In the genomic region with DNA sequence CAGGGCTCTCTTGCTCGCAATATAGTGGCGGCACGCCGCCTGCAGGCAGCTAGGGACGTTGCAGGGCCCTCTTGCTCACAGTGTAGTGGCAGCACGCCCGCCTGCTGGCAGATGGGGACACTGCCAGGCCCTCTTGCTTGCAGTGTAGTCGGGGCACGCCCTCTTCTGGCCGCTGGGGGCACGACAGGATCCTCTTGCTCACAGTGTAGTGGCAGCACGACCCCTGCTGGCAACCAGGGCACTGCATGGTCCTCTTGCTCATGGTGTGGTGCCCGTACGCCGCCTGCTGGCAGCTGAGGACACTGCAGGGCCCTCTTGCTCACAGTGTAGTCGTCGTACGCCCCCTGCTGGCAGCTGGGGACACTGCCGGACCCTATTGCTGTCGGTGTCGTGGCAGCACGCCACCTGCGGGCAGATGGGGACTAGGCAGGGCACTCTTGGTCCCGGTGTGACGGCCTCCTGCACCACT, we compare ENCODE assay signal across 10 cellular contexts. TPM values are rescaled to one million over a fixed set of nuclear protein-coding genes. Genes with fewer than 3 reads are reported as not detected.
DNase-seq lines count a peak whose midpoint lies in the region; ATAC-seq and TF ChIP-seq lines count a peak whose summit lies in the region.
"Not testable (repeated sequence)": the region's sequence is repeated elsewhere in the genome, so short reads cannot be mapped to it uniquely, and the experiment has no call there.
"Had no signal": no experiment of that assay in that cellular context is flagged by ENCODE, and none has a peak within 500 bp of the region (broad histone marks: within the 10 kb centered on the region; RNA-seq: fewer than 3 reads in every experiment).

No MANE protein-coding gene starts in this region.

- CTCF ChIA-PET in activated CD4-positive, alpha-beta T cell treated with anti-CD3 and anti-CD28 coated beads for 36 hours (lab: Charles Lee) = not testable (repeated sequence)

- H3K36me3 ChIP-seq in CD4-positive, CD25-positive, alpha-beta regulatory T cell (ENCODE audit: control insufficient read depth, insufficient read depth, low read length); spleen: not testable (repeated sequence)

- not testable (repeated sequence) for H3K9me3 ChIP-seq in CD4-positive, CD25-positive, alpha-beta regulatory T cell (ENCODE audit: control insufficient read depth in 2 of 2, low read length in 2 of 2); spleen

- not testable (repeated sequence) for H3K36me3 Mint-ChIP-seq in CD4-positive, CD25-positive, alpha-beta regulatory T cell; activated CD4-positive, alpha-beta T cell treated with anti-CD3 and anti-CD28 coated beads for 36 hours (ENCODE audit: low read depth); activated naive CD8-positive, alpha-beta T cell treated with anti-CD3 and anti-CD28 coated beads, Interleukin-2, amount 50 U/mL, for 24 hours (ENCODE audit: low read depth); immature natural killer cell

- H3K27me3 ChIP-seq in CD4-positive, CD25-positive, alpha-beta regulatory T cell (ENCODE audit: control insufficient read depth, insufficient read depth, low read length); spleen (replicated peaks in 1 of 7): not testable (repeated sequence)

- H3K27ac ChIP-seq in CD4-positive, CD25-positive, alpha-beta regulatory T cell (ENCODE audit: insufficient read depth, low read length, poor library complexity, severe bottlenecking); spleen: not testable (repeated sequence)

- not testable (repeated sequence) for H3K4me1 ChIP-seq in CD4-positive, CD25-positive, alpha-beta regulatory T cell (ENCODE audit: control insufficient read depth, insufficient read depth, low read length, poor library complexity, severe bottlenecking); spleen

- intact Hi-C loops in activated CD4-positive, alpha-beta T cell treated with anti-CD3 and anti-CD28 coated beads for 36 hours (cut with DNase I, micrococcal nuclease); spleen (cut with DNase I; ENCODE audit: low total_unique reads): not testable (repeated sequence)

- not testable (repeated sequence) for H3K27me3 Mint-ChIP-seq in CD4-positive, CD25-positive, alpha-beta regulatory T cell; activated CD4-positive, alpha-beta T cell treated with anti-CD3 and anti-CD28 coated beads for 36 hours; activated naive CD8-positive, alpha-beta T cell treated with anti-CD3 and anti-CD28 coated beads, Interleukin-2, amount 50 U/mL, for 24 hours; immature natural killer cell (ENCODE audit: low read depth in 3 of 3)

- WGBS in spleen, 5 donors = 62 to 71% (median 69%) methylated on average over 5 to 10 of the region's 25 CpGs

- POLR2A ChIA-PET in activated CD4-positive, alpha-beta T cell treated with anti-CD3 and anti-CD28 coated beads for 36 hours (lab: Charles Lee) = interaction anchor here (0.7 kb wide), 1 partner anchor 18 kb away, joined by 5 read pairs; a partner anchor contains a TSS

- H3K4me3 Mint-ChIP-seq in CD4-positive, CD25-positive, alpha-beta regulatory T cell; activated CD4-positive, alpha-beta T cell treated with anti-CD3 and anti-CD28 coated beads for 36 hours; activated naive CD8-positive, alpha-beta T cell treated with anti-CD3 and anti-CD28 coated beads, Interleukin-2, amount 50 U/mL, for 24 hours; immature natural killer cell: not testable (repeated sequence)

- H3K4me1 Mint-ChIP-seq in CD4-positive, CD25-positive, alpha-beta regulatory T cell = peaks cover 0 to 12% (median 3%) of the 10 kb centered on the region in 4 donors
- peaks cover 12% of the 10 kb centered on the region for H3K4me1 Mint-ChIP-seq in activated CD4-positive, alpha-beta T cell treated with anti-CD3 and anti-CD28 coated beads for 36 hours
- H3K4me1 Mint-ChIP-seq in activated naive CD8-positive, alpha-beta T cell treated with anti-CD3 and anti-CD28 coated beads, Interleukin-2, amount 50 U/mL, for 24 hours = not testable (repeated sequence)
- H3K4me1 Mint-ChIP-seq in immature natural killer cell = peaks cover 9 to 10% of the 10 kb centered on the region in 2 donors

- TF ChIP-seq POLR2A in spleen (IDR thresholded peaks at IDR 0.05) = not testable (repeated sequence)

- ATAC-seq in CD4-positive, CD25-positive, alpha-beta regulatory T cell (ENCODE audit: low read depth in 2 of 2) = peak; percentile 60 to 73
- ATAC-seq in GM19372 (IDR thresholded peaks at IDR 0.05; ENCODE audit: low read depth, unreplicated experiment) (peak; percentile 65), HG02763 (IDR thresholded peaks at IDR 0.05; ENCODE audit: unreplicated experiment) (peak; percentile 71), HG03469 (IDR thresholded peaks at IDR 0.05; ENCODE audit: unreplicated experiment) (peak; percentile 59)
- ATAC-seq in activated CD4-positive, alpha-beta T cell treated with anti-CD3 and anti-CD28 coated beads for 36 hours = peak; percentile 86
- peak; percentile 80 for ATAC-seq in activated naive CD8-positive, alpha-beta T cell treated with anti-CD3 and anti-CD28 coated beads, Interleukin-2, amount 50 U/mL, for 24 hours

- DNase-seq in CD4-positive, CD25-positive, alpha-beta regulatory T cell = peak in 1 of 3 donors; percentile 28
- peak; percentile 71 for DNase-seq in activated CD4-positive, alpha-beta T cell treated with anti-CD3 and anti-CD28 coated beads for 36 hours
- peak; percentile 45 for DNase-seq in activated naive CD8-positive, alpha-beta T cell treated with anti-CD3 and anti-CD28 coated beads, Interleukin-2, amount 50 U/mL, for 24 hours
- DNase-seq in immature natural killer cell (peak; percentile 30 to 40 (median 36)), spleen (peak; percentile 77)

- not testable (repeated sequence) for H3K4me3 ChIP-seq in CD4-positive, CD25-positive, alpha-beta regulatory T cell (ENCODE audit: low read depth, low read length); spleen

- H3K27ac Mint-ChIP-seq in CD4-positive, CD25-positive, alpha-beta regulatory T cell; activated CD4-positive, alpha-beta T cell treated with anti-CD3 and anti-CD28 coated beads for 36 hours; activated naive CD8-positive, alpha-beta T cell treated with anti-CD3 and anti-CD28 coated beads, Interleukin-2, amount 50 U/mL, for 24 hours; immature natural killer cell: not testable (repeated sequence)

- peak in 4 of 11 experiments; percentile 37 to 58 (median 54) for TF ChIP-seq CTCF in spleen (IDR thresholded peaks at IDR 0.05 in 8 of 11, conservative IDR thresholded peaks at IDR 0.05 in 3 of 11)

- H3K9me3 Mint-ChIP-seq in CD4-positive, CD25-positive, alpha-beta regulatory T cell; activated CD4-positive, alpha-beta T cell treated with anti-CD3 and anti-CD28 coated beads for 36 hours (ENCODE audit: low read depth); activated naive CD8-positive, alpha-beta T cell treated with anti-CD3 and anti-CD28 coated beads, Interleukin-2, amount 50 U/mL, for 24 hours; immature natural killer cell: not testable (repeated sequence)

RNA-seq across cellular contexts. Expression of a gene that starts 3.0 kb away (rescaled TPM):
- total RNA-seq in CD4-positive, CD25-positive, alpha-beta regulatory T cell = not detected
- polyA plus RNA-seq in CD4-positive, CD25-positive, alpha-beta regulatory T cell = not detected
- total RNA-seq in activated CD4-positive, alpha-beta T cell treated with anti-CD3 and anti-CD28 coated beads for 36 hours = not detected
- polyA plus RNA-seq in immature natural killer cell (not detected), spleen (not detected)
- total RNA-seq in spleen = not detected
- total RNA-seq: Daoy, HT-29 had no signal

RNA-seq across cellular contexts. Expression of a gene that starts 17.3 kb away (rescaled TPM):
- 66.4 TPM for total RNA-seq in CD4-positive, CD25-positive, alpha-beta regulatory T cell
- 10 to 100 TPM; 58.2 to 84.4 (median 64.6) TPM for polyA plus RNA-seq in CD4-positive, CD25-positive, alpha-beta regulatory T cell
- 10 to 100 TPM; 45.5 to 49.4 TPM for total RNA-seq in activated CD4-positive, alpha-beta T cell treated with anti-CD3 and anti-CD28 coated beads for 36 hours
- polyA plus RNA-seq in immature natural killer cell (10 to 100 TPM; 12.1 to 39.5 (median 24.6) TPM), spleen (10 to 100 TPM; 16.2 to 29.9 (median 20.2) TPM)
- 10 to 100 TPM; 40.6 to 63.5 (median 51.4) TPM for total RNA-seq in spleen

RNA-seq across cellular contexts. Expression of a gene that starts 17.6 kb away (rescaled TPM):
- total RNA-seq in CD4-positive, CD25-positive, alpha-beta regulatory T cell = 135 TPM
- 10 to 100 TPM; 74.1 to 89.7 (median 78.6) TPM for polyA plus RNA-seq in CD4-positive, CD25-positive, alpha-beta regulatory T cell
- 100 to 1,000 TPM; 104 to 124 TPM for total RNA-seq in activated CD4-positive, alpha-beta T cell treated with anti-CD3 and anti-CD28 coated beads for 36 hours
- polyA plus RNA-seq in immature natural killer cell (100 to 1,000 TPM in 2 of 3 donors, 10 to 100 TPM in 1; 91.0 to 132 (median 106) TPM), spleen (10 to 100 TPM; 38.6 to 59.2 (median 44.7) TPM)
- 100 to 1,000 TPM in 3 of 7 donors, 10 to 100 TPM in 4; 66.7 to 141 (median 88.3) TPM for total RNA-seq in spleen

RNA-seq across cellular contexts. Expression of a gene that starts 46.3 kb away (rescaled TPM):
- total RNA-seq in CD4-positive, CD25-positive, alpha-beta regulatory T cell = 14.2 TPM
- 10 to 100 TPM in 2 of 4 donors, 1 to 10 TPM in 2; 6.9 to 12.4 (median 10.3) TPM for polyA plus RNA-seq in CD4-positive, CD25-positive, alpha-beta regulatory T cell
- total RNA-seq in activated CD4-positive, alpha-beta T cell treated with anti-CD3 and anti-CD28 coated beads for 36 hours = 10 to 100 TPM; 19.6 to 23.3 TPM
- polyA plus RNA-seq in immature natural killer cell (10 to 100 TPM in 1 of 3 donors, 1 to 10 TPM in 2; 6.7 to 11.1 (median 7.4) TPM), spleen (10 to 100 TPM; 17.8 to 24.0 (median 22.0) TPM)
- 10 to 100 TPM; 11.9 to 28.8 (median 16.6) TPM for total RNA-seq in spleen

RNA-seq across cellular contexts. Expression of a gene that starts 46.9 kb away (rescaled TPM):
- total RNA-seq in CD4-positive, CD25-positive, alpha-beta regulatory T cell = 99.6 TPM
- 100 to 1,000 TPM; 223 to 276 (median 261) TPM for polyA plus RNA-seq in CD4-positive, CD25-positive, alpha-beta regulatory T cell
- total RNA-seq in activated CD4-positive, alpha-beta T cell treated with anti-CD3 and anti-CD28 coated beads for 36 hours = 100 to 1,000 TPM; 134 to 212 TPM
- polyA plus RNA-seq in immature natural killer cell (100 to 1,000 TPM; 257 to 353 (median 345) TPM), spleen (100 to 1,000 TPM; 165 to 229 (median 200) TPM)
- total RNA-seq in spleen = 100 to 1,000 TPM in 5 of 7 donors, 10 to 100 TPM in 2; 93.6 to 126 (median 101) TPM
